9 cellular contexts compared by ENCODE assay signal in the genomic region with DNA sequence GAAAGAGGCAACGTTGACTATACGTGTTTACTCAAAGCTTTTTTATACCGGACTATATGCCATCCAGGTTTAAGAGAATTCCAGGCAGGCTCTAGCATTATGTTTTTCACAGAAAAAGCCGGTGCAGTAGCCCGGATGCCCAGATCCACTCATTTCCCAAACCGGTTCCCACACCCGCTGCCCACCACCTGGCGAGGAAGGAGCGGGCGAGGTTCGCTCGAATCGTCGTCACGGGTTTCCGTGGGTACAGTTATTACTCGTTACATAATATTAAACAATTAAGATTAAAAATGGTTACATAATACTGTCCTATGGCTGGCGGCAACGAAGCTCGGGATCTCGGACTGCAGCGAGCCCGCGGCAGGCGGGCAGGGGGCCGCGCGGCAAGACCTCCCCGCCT. TPM values are rescaled to one million over a fixed set of nuclear protein-coding genes. Genes with fewer than 3 reads are reported as not detected.
A peak's percentile ranks its signal among the peaks of the same experiment; 100 is the strongest.
DNase-seq lines count a peak whose midpoint lies in the region; ATAC-seq and TF ChIP-seq lines count a peak whose summit lies in the region.
"Had no signal": no experiment of that assay in that cellular context is flagged by ENCODE, and none has a peak within 500 bp of the region (broad histone marks: within the 10 kb centered on the region; RNA-seq: fewer than 3 reads in every experiment).

No MANE protein-coding gene starts in this region.

- no peak for TF ChIP-seq POLR2A in spleen (IDR thresholded peaks at IDR 0.05)
- TF ChIP-seq POLR2A in tibial nerve (IDR thresholded peaks at IDR 0.05): no peak

- H3K4me3 ChIP-seq in iPS-11a (ENCODE audit: low read depth, low read length) (peak overlapping the region; percentile 25), spleen (peak overlapping the region in 5 of 8 donors; percentile 10 to 70 (median 54)), tibial nerve (peak overlapping the region in 2 of 4 donors; percentile 37 to 62)

- intact Hi-C loops in activated CD4-positive, alpha-beta T cell treated with anti-CD3 and anti-CD28 coated beads for 36 hours (cut with DNase I, micrococcal nuclease): loop anchor here in 1 of 2 experiments (1.0 kb wide), 2 partner anchors 219 to 285 kb away; no protein-coding TSS in a partner anchor
- intact Hi-C loops in spleen (cut with DNase I; ENCODE audit: low total_unique reads): no loop called here

- peaks cover 16% of the 10 kb centered on the region for H3K4me1 Mint-ChIP-seq in activated CD4-positive, alpha-beta T cell treated with anti-CD3 and anti-CD28 coated beads for 36 hours
- H3K4me1 Mint-ChIP-seq in activated naive CD8-positive, alpha-beta T cell (ENCODE audit: low read depth): peaks cover 17% of the 10 kb centered on the region

- peak overlapping the region; percentile 48 for H3K27ac Mint-ChIP-seq in activated CD4-positive, alpha-beta T cell treated with anti-CD3 and anti-CD28 coated beads for 36 hours
- H3K27ac Mint-ChIP-seq in activated naive CD8-positive, alpha-beta T cell: no peak overlapping the region

- peaks cover 4 to 63% (median 21%) of the 10 kb centered on the region in 6 donors for H3K4me1 ChIP-seq in spleen
- H3K4me1 ChIP-seq in tibial nerve: peaks cover 0 to 38% (median 0%) of the 10 kb centered on the region in 4 donors

- H3K27ac ChIP-seq in spleen: peak overlapping the region in 2 of 8 donors; percentile 2 to 46
- no peak overlapping the region for H3K27ac ChIP-seq in tibial nerve

- H3K27me3 ChIP-seq in spleen (replicated peaks in 1 of 7) (peaks cover 0 to 21% (median 5%) of the 10 kb centered on the region in 7 donors), tibial nerve (no peaks in the 10 kb centered on the region)

- 40 to 66% (median 58%) methylated on average over 24 to 29 of the region's 29 CpGs for WGBS in spleen, 5 donors
- WGBS in tibial nerve, 2 donors: 71 to 73% methylated on average over 29 of the region's 29 CpGs

- H3K27me3 Mint-ChIP-seq in activated CD4-positive, alpha-beta T cell treated with anti-CD3 and anti-CD28 coated beads for 36 hours: peaks cover 28% of the 10 kb centered on the region
- H3K27me3 Mint-ChIP-seq in activated naive CD8-positive, alpha-beta T cell: peaks cover 12% of the 10 kb centered on the region

- peaks cover 0 to 3% (median 0%) of the 10 kb centered on the region in 8 donors for H3K9me3 ChIP-seq in spleen
- no peaks in the 10 kb centered on the region for H3K9me3 ChIP-seq in tibial nerve

- H3K9me3 Mint-ChIP-seq in activated CD4-positive, alpha-beta T cell treated with anti-CD3 and anti-CD28 coated beads for 36 hours (ENCODE audit: low read depth): peaks cover 2% of the 10 kb centered on the region
- H3K9me3 Mint-ChIP-seq in activated naive CD8-positive, alpha-beta T cell (ENCODE audit: low read depth): no peaks in the 10 kb centered on the region

- TF ChIP-seq CTCF in spleen (IDR thresholded peaks at IDR 0.05 in 8 of 11, conservative IDR thresholded peaks at IDR 0.05 in 3 of 11) (no peak), tibial nerve (IDR thresholded peaks at IDR 0.05) (no peak)

- peak overlapping the region; percentile 43 for H3K4me3 Mint-ChIP-seq in activated CD4-positive, alpha-beta T cell treated with anti-CD3 and anti-CD28 coated beads for 36 hours
- H3K4me3 Mint-ChIP-seq in activated naive CD8-positive, alpha-beta T cell: peak overlapping the region; percentile 80

- POLR2A ChIA-PET in activated CD4-positive, alpha-beta T cell treated with anti-CD3 and anti-CD28 coated beads for 36 hours (lab: Charles Lee): no interaction called here

- ATAC-seq in activated CD4-positive, alpha-beta T cell treated with anti-CD3 and anti-CD28 coated beads for 36 hours: no peak
- no peak for ATAC-seq in HG02763 (IDR thresholded peaks at IDR 0.05; ENCODE audit: unreplicated experiment)

- CTCF ChIA-PET in activated CD4-positive, alpha-beta T cell treated with anti-CD3 and anti-CD28 coated beads for 36 hours (lab: Charles Lee): interaction anchor here (1.1 kb wide), 1 partner anchor 153 kb away, joined by 3 read pairs; no protein-coding TSS in a partner anchor

- no peak for DNase-seq in activated CD4-positive, alpha-beta T cell treated with anti-CD3 and anti-CD28 coated beads for 36 hours
- no peak for DNase-seq in activated CD4-positive, alpha-beta T cell treated with anti-CD3 and anti-CD28 coated beads for 1 hour
- DNase-seq in spleen (no peak), germinal center (ENCODE audit: low spot score) (no peak), tibial nerve (ENCODE audit: low spot score in 2 of 2) (no peak)
- DNase-seq: cerebellar nuclear complex had no signal

- H3K36me3 ChIP-seq in spleen (no peaks in the 10 kb centered on the region), tibial nerve (no peaks in the 10 kb centered on the region)

- no peak for TF ChIP-seq EP300 in tibial nerve (IDR thresholded peaks at IDR 0.05)

- H3K36me3 Mint-ChIP-seq in activated CD4-positive, alpha-beta T cell treated with anti-CD3 and anti-CD28 coated beads for 36 hours (ENCODE audit: low read depth): no peaks in the 10 kb centered on the region
- peaks cover 4% of the 10 kb centered on the region for H3K36me3 Mint-ChIP-seq in activated naive CD8-positive, alpha-beta T cell

RNA-seq across cellular contexts. Expression of a gene that starts 0.8 kb away (rescaled TPM):
- total RNA-seq in activated CD4-positive, alpha-beta T cell treated with anti-CD3 and anti-CD28 coated beads for 36 hours: 10 to 100 TPM in 1 of 2 experiments, 1 to 10 TPM in 1; 9.5 to 11.9 TPM
- 100 to 1,000 TPM in 6 of 7 donors, 10 to 100 TPM in 1; 80.4 to 159 (median 130) TPM for total RNA-seq in spleen
- polyA plus RNA-seq in spleen: 10 to 100 TPM; 11.3 to 31.1 (median 23.2) TPM
- 10 to 100 TPM; 34.1 to 73.9 (median 56.0) TPM for total RNA-seq in tibial nerve
